11 cellular contexts compared by ENCODE assay signal in the genomic region with DNA sequence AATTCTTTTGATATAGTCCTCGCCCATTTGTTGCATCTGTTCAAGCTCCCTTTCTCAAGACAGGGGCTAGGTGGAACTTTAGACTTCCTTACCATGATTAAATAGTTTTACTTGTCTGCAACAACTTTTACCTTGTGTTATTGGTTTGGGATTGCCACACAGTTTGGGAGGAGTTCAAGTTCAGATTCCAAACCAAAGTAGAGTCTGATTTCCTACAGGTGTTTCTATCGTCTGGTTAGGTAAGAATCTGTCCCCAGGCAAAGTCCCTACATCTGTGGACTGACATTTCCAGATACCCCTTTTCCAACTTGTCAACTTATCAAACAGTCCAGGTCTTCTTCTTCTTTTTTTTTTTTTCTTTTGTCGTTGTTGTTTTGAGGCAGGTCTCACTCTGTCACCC.
"Had no signal": no experiment of that assay in that cellular context is flagged by ENCODE, and none has a peak within 500 bp of the region (broad histone marks: within the 10 kb centered on the region; RNA-seq: fewer than 3 reads in every experiment).

No MANE protein-coding gene starts in this region.

- DNase-seq: GM23248, GOT3, H7, H9, HCEC 1CT, HFFc6 had no signal

- H2AFZ ChIP-seq: GM23248, GM23338 had no signal

- ATAC-seq: GM23338, HCT116 had no signal

- H3K4me2 ChIP-seq: GM23338 had no signal

- H3K4me3 ChIP-seq: GM23248, GM23338, HAP-1 had no signal

- H3K27ac ChIP-seq: GM23248 had no signal

- H3K36me3 ChIP-seq: HAP-1 had no signal

- H3K9me3 ChIP-seq: HAP-1 had no signal

- H3K9ac ChIP-seq: GM23248 had no signal

- FAIRE-seq: H1, H54 had no signal

- H3K4me1 ChIP-seq: HAP-1 had no signal
